Comparison of ENCODE assay signal across 20 cellular contexts in the genomic region with DNA sequence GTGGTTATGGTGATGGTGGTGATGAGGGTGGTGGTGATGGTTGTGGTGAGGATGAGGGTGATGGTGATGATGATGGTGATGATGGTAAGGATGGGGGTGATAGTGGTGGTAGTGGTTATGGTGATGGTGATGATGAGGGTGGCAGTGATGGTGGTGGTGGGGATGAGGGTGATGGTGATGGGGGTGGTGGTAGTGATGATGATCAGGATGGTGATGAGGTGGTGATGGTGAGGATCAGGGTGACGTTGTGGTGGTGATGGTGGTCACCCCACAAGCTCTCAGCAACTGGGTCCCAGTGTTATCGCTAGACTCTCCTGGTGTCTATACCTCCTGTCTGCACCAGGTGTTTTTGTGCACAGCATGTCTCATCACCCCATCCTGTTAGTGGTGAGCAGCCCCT.
"Had no signal": no experiment of that assay in that cellular context is flagged by ENCODE, and none has a peak within 500 bp of the region (broad histone marks: within the 10 kb centered on the region; RNA-seq: fewer than 3 reads in every experiment).

No MANE protein-coding gene starts in this region.

- H3K4me3 Mint-ChIP-seq: memory B cell, T-helper 17 cell, WTC11 had no signal

- H3K36me3 Mint-ChIP-seq: memory B cell, WTC11 had no signal

- FAIRE-seq: astrocyte, endometrium had no signal

- ATAC-seq: mucosa of descending colon; naive thymus-derived CD4-positive, alpha-beta T cell; T-helper 17 cell; upper lobe of right lung; WTC11 had no signal

- H3K36me3 ChIP-seq: left ventricle myocardium inferior, neutrophil, right atrium auricular region, suprapubic skin, upper lobe of right lung had no signal

- H3K27ac ChIP-seq: left ventricle myocardium inferior, neutrophil, right atrium auricular region, SK-N-MC, suprapubic skin, upper lobe of right lung had no signal

- H3K4me3 ChIP-seq: dorsolateral prefrontal cortex, left ventricle myocardium inferior, mucosa of descending colon, right atrium auricular region, SK-N-MC, skin epidermis, suprapubic skin, upper lobe of right lung had no signal

- DNase-seq: activated CD4-positive, alpha-beta T cell treated with anti-CD3 and anti-CD28 coated beads for 48 hours; activated naive CD4-positive, alpha-beta T cell; dorsolateral prefrontal cortex; hypothalamus; left ventricle myocardium inferior; mucosa of descending colon; naive thymus-derived CD4-positive, alpha-beta T cell; stimulated activated CD4-positive, alpha-beta T cell treated with anti-CD3 and anti-CD28 coated beads, Interleukin-4, amount 100 ng/mL, for 24 hours; stimulated activated naive CD4-positive, alpha-beta T cell treated with Interleukin-2 at 50 U/mL for 16 hours; T-helper 17 cell; upper lobe of right lung had no signal

- H3K27me3 ChIP-seq: dorsolateral prefrontal cortex, right atrium auricular region, suprapubic skin had no signal

- H3K27ac Mint-ChIP-seq: memory B cell, T-helper 17 cell, WTC11 had no signal

- H3K9me3 ChIP-seq: left ventricle myocardium inferior, mucosa of descending colon, neutrophil, right atrium auricular region, suprapubic skin, upper lobe of right lung had no signal
